In genomic region chr5:119389288-119390065, GRCh38 we compare ENCODE assay signal across 10 cellular contexts. TPM values are rescaled to one million over a fixed set of nuclear protein-coding genes. Genes with fewer than 3 reads are reported as not detected.
A peak's percentile ranks its signal among the peaks of the same experiment; 100 is the strongest.
DNase-seq lines count a peak whose midpoint lies in the region; ATAC-seq and TF ChIP-seq lines count a peak whose summit lies in the region.
"Had no signal": no experiment of that assay in that cellular context is flagged by ENCODE, and none has a peak within 500 bp of the region (broad histone marks: within the 10 kb centered on the region; RNA-seq: fewer than 3 reads in every experiment).

No MANE protein-coding gene starts in this region.

- H2BK120ac ChIP-seq in H9 (ENCODE audit: low read depth, low read length, poor library complexity, severe bottlenecking) = no peak overlapping the region

- TF ChIP-seq CTCF in CD14-positive monocyte (IDR thresholded peaks at IDR 0.05) = no peak
- TF ChIP-seq CTCF in H9 (conservative IDR thresholded peaks at IDR 0.05) = no peak
- TF ChIP-seq CTCF in astrocyte of the spinal cord (IDR thresholded peaks at IDR 0.05; ENCODE audit: low read depth, low read length) = no peak
- TF ChIP-seq CTCF in nephron progenitor cell (IDR thresholded peaks at IDR 0.05) = no peak

- DNase-seq in CD14-positive monocyte (ENCODE audit: low spot score) = no peak
- DNase-seq in H9 = no peak
- DNase-seq in astrocyte of the spinal cord (ENCODE audit: low read depth, low spot score) = peak; percentile 57
- no peak for DNase-seq in nephron progenitor cell
- DNase-seq in NCI-H2196 treated with DMSO at 0.1 percent for 48 hours (lab: John Stamatoyannopoulos, UW; ENCODE audit: unreplicated experiment) = no peak
- no peak for DNase-seq in stimulated activated CD4-positive, alpha-beta T cell treated with anti-CD3 and anti-CD28 coated beads, Interleukin-4, amount 100 ng/mL, for 4 hours
- DNase-seq: foreskin melanocyte had no signal

- no peak overlapping the region for H3K9ac ChIP-seq in H9 (ENCODE audit: extremely low read depth, insufficient read length, low read length)

- no peak overlapping the region for H3K18ac ChIP-seq in H9 (ENCODE audit: insufficient read length, low read depth, low read length)

- intact Hi-C loops in CD14-positive monocyte (cut with micrococcal nuclease) = no loop called here

- peak overlapping the region; percentile 65 to 79 for H3K4me3 Mint-ChIP-seq in CD14-positive monocyte
- no peak overlapping the region for H3K4me3 Mint-ChIP-seq in H9
- H3K4me3 Mint-ChIP-seq in nephron progenitor cell = no peak overlapping the region

- no peak overlapping the region for H4K8ac ChIP-seq in H9 (replicated peaks; ENCODE audit: insufficient read length, low read depth, low read length)

- H3K56ac ChIP-seq in H9 (ENCODE audit: insufficient read length, low read depth, low read length) = no peak overlapping the region

- H3K4me1 ChIP-seq in H9 (ENCODE audit: insufficient read depth, low read length) = peaks cover 10% of the 10 kb centered on the region

- H3K9me3 Mint-ChIP-seq in CD14-positive monocyte (no peaks in the 10 kb centered on the region), H9 (no peaks in the 10 kb centered on the region), nephron progenitor cell (no peaks in the 10 kb centered on the region)

- no peak overlapping the region for H4K5ac ChIP-seq in H9 (ENCODE audit: insufficient read length, low read depth, low read length)

- in situ Hi-C loops in astrocyte of the spinal cord (cut with HindIII; ENCODE audit: low sequenced_read_pairs) = no loop called here

- H3K79me2 ChIP-seq in H9 (ENCODE audit: insufficient read depth, low read length) = no peaks in the 10 kb centered on the region

- no peak overlapping the region for H2BK12ac ChIP-seq in H9 (ENCODE audit: insufficient read length, low read depth, low read length)

- H3K27me3 ChIP-seq in H9 (ENCODE audit: insufficient read depth, low read length) = no peaks in the 10 kb centered on the region

- H3K36me3 Mint-ChIP-seq in CD14-positive monocyte = peaks cover 27 to 38% of the 10 kb centered on the region in 2 donors
- peaks cover 2 to 11% (median 8%) of the 10 kb centered on the region in 3 experiments; a peak in 5 of 7 replicates for H3K36me3 Mint-ChIP-seq in H9 (ENCODE audit: insufficient read depth in 1 of 3, low read depth in 3 of 3)
- peaks cover 19% of the 10 kb centered on the region for H3K36me3 Mint-ChIP-seq in nephron progenitor cell (ENCODE audit: low read depth)

- H2BK20ac ChIP-seq in H9 (ENCODE audit: low read depth, low read length, poor library complexity, severe bottlenecking) = no peak overlapping the region

- peak overlapping the region; percentile 14 for H2AK5ac ChIP-seq in H9 (ENCODE audit: insufficient read length, low read length)

- H3K27ac Mint-ChIP-seq in CD14-positive monocyte (peak overlapping the region; percentile 56 to 87 (median 76)), H9 (peak overlapping the region; percentile 12 to 52 (median 25); a peak in 4 of 7 replicates), nephron progenitor cell (peak overlapping the region; percentile 76)

- no peak overlapping the region for H3K4me3 ChIP-seq in astrocyte of the spinal cord (ENCODE audit: low read depth, low read length)

- no peak overlapping the region for H3K27ac ChIP-seq in H9 (ENCODE audit: insufficient read length, low read depth, low read length)

- no peak overlapping the region for H4K91ac ChIP-seq in H9 (ENCODE audit: insufficient read length, low read depth, low read length)

- ATAC-seq in HG03439 (IDR thresholded peaks at IDR 0.05; ENCODE audit: unreplicated experiment) = no peak
- ATAC-seq in HG03442 (IDR thresholded peaks at IDR 0.05; ENCODE audit: unreplicated experiment) = no peak
- ATAC-seq: Panc1 had no signal

- no peaks in the 10 kb centered on the region for H3K23me2 ChIP-seq in H9 (ENCODE audit: insufficient read length, low read depth, low read length, poor library complexity, severe bottlenecking)

- H3K9me3 ChIP-seq in H9 (ENCODE audit: control insufficient read depth, low read depth, low read length) = no peaks in the 10 kb centered on the region

- H3T11ph ChIP-seq in H9 (ENCODE audit: low read length) = no peak overlapping the region

- no peak overlapping the region for H3K23ac ChIP-seq in H9 (ENCODE audit: insufficient read length, low read depth, low read length)

- no CpG with 5 or more reads among the region's 3 CpGs for WGBS in H9 (ENCODE audit: extremely low coverage, insufficient read length, low lambda C conversion rate)

- H2BK5ac ChIP-seq in H9 (ENCODE audit: insufficient read length, low read length) = no peak overlapping the region

- H2BK15ac ChIP-seq in H9 (ENCODE audit: low read depth, low read length) = no peak overlapping the region

- no peaks in the 10 kb centered on the region for H3K79me1 ChIP-seq in H9 (ENCODE audit: insufficient read depth, low read depth, low read length, poor library complexity, severe bottlenecking)

- H3K27me3 Mint-ChIP-seq in CD14-positive monocyte (ENCODE audit: low read depth in 3 of 3) = peaks cover 0 to 2% (median 0%) of the 10 kb centered on the region in 3 donors
- H3K27me3 Mint-ChIP-seq in H9 (ENCODE audit: low read depth) = no peaks in the 10 kb centered on the region
- no peaks in the 10 kb centered on the region for H3K27me3 Mint-ChIP-seq in nephron progenitor cell (ENCODE audit: low read depth, poor library complexity)

- no peak overlapping the region for H2AFZ ChIP-seq in H9 (ENCODE audit: low read length)

- H3K4me2 ChIP-seq in H9 (ENCODE audit: insufficient read depth, insufficient read length, low read length) = no peak overlapping the region

- no peak overlapping the region for H3K4ac ChIP-seq in H9 (ENCODE audit: low read depth, low read length)

- H4K20me1 ChIP-seq in H9 (ENCODE audit: control insufficient read depth, insufficient read depth, insufficient read length) = no peaks in the 10 kb centered on the region

- peaks cover 66% of the 10 kb centered on the region for H3K4me1 Mint-ChIP-seq in CD14-positive monocyte
- H3K4me1 Mint-ChIP-seq in H9 = peaks cover 19 to 20% of the 10 kb centered on the region in 2 experiments
- H3K4me1 Mint-ChIP-seq in nephron progenitor cell = peaks cover 51% of the 10 kb centered on the region

- H3K14ac ChIP-seq in H9 (ENCODE audit: insufficient read depth, low read length) = no peak overlapping the region

RNA-seq across cellular contexts. Expression of gene TNFAIP8, which starts 33.7 kb away (rescaled TPM):
- polyA plus RNA-seq in CD14-positive monocyte = 10 to 100 TPM; 47.0 to 55.5 TPM
- total RNA-seq in H9 (2021) = 7.3 and 8.1 TPM in 2 replicates

Comparison
In these comparisons a context has a peak if more than half of its experiments do, and no peak if none do; other contexts are left out.
1. H3K27ac Mint-ChIP-seq: peak in every context shown above with its lines; median percentile 76 in CD14-positive monocyte; 76 in nephron progenitor cell; 25 in H9.
2. H3K4me3 Mint-ChIP-seq: peak in CD14-positive monocyte (2 of 2); none in H9 (0 of 2) and nephron progenitor cell (single experiment).